1 cellular context compared by ENCODE assay signal in genomic region chr3:156593814-156594213, GRCh38.
TF ChIP-seq lines count a peak whose summit lies in the region.

No MANE protein-coding gene starts in this region.

TF ChIP-seq in WTC11, 78 proteins besides CTCF, POLR2A, EP300 and RAD21 (continued from another document):
- TF ChIP-seq AFF4 (CRISPR knock-in tag; IDR thresholded peaks at IDR 0.05; ENCODE audit: borderline replicate concordance) (no peak), ESRRA (CRISPR knock-in tag; IDR thresholded peaks at IDR 0.05; ENCODE audit: borderline replicate concordance) (no peak)
